15 cellular contexts compared by ENCODE assay signal in genomic region chr1:160214481-160215140, GRCh38. TPM values are rescaled to one million over a fixed set of nuclear protein-coding genes. Genes with fewer than 3 reads are reported as not detected.
DNase-seq lines count a peak whose midpoint lies in the region; ATAC-seq and TF ChIP-seq lines count a peak whose summit lies in the region.
"Had no signal": no experiment of that assay in that cellular context is flagged by ENCODE, and none has a peak within 500 bp of the region (broad histone marks: within the 10 kb centered on the region; RNA-seq: fewer than 3 reads in every experiment).

No MANE protein-coding gene starts in this region.

- DNase-seq in activated CD8-positive, alpha-beta T cell treated with anti-CD3 and anti-CD28 coated beads for 36 hours: no peak
- DNase-seq in activated CD8-positive, alpha-beta T cell treated with anti-CD3 and anti-CD28 coated beads, Interleukin-2, amount 10 ng/mL, durations not matched to agents 7 days and 5 days: no peak
- DNase-seq in WTC11 (ENCODE audit: low spot score): no peak
- DNase-seq in stimulated activated effector memory CD8-positive, alpha-beta T cell treated with anti-CD3 and anti-CD28 coated beads, Interleukin-12 subunit alpha, Interleukin-12 subunit beta, amount 100 ng/mL, for 72 hours (ENCODE audit: low spot score in 2 of 2): no peak
- DNase-seq in activated effector memory CD4-positive, alpha-beta T cell treated with anti-CD3 and anti-CD28 coated beads, Interleukin-2, amount 50 U/mL, for 16 hours: no peak
- no peak for DNase-seq in activated CD4-positive, alpha-beta T cell treated with anti-CD3 and anti-CD28 coated beads, Interleukin-2, amount 50 U/mL, for 4 hours
- DNase-seq: activated CD4-positive, alpha-beta T cell treated with anti-CD3 and anti-CD28 coated beads, Interleukin-2, amount 50 U/mL, for 1 hour; activated gamma-delta T cell treated with Interleukin-2 at 50 U/mL for 16 hours; body of pancreas; MM.1S; trophoblast cell had no signal

- H3K9me3 Mint-ChIP-seq in activated CD8-positive, alpha-beta T cell treated with anti-CD3 and anti-CD28 coated beads for 36 hours: no peaks in the 10 kb centered on the region
- no peaks in the 10 kb centered on the region for H3K9me3 Mint-ChIP-seq in activated CD8-positive, alpha-beta T cell treated with anti-CD3 and anti-CD28 coated beads, Interleukin-2, amount 10 ng/mL, durations not matched to agents 7 days and 5 days (ENCODE audit: insufficient read depth)
- H3K9me3 Mint-ChIP-seq in WTC11: no peaks in the 10 kb centered on the region
- no peaks in the 10 kb centered on the region for H3K9me3 Mint-ChIP-seq in stimulated activated effector memory CD8-positive, alpha-beta T cell treated with anti-CD3 and anti-CD28 coated beads, Interleukin-12 subunit alpha, Interleukin-12 subunit beta, amount 100 ng/mL, for 72 hours

- intact Hi-C loops in activated CD8-positive, alpha-beta T cell treated with anti-CD3 and anti-CD28 coated beads for 36 hours (cut with micrococcal nuclease): no loop called here

- H3K4me1 Mint-ChIP-seq in activated CD8-positive, alpha-beta T cell treated with anti-CD3 and anti-CD28 coated beads for 36 hours (ENCODE audit: low read depth): peaks cover 8% of the 10 kb centered on the region
- peaks cover 3% of the 10 kb centered on the region for H3K4me1 Mint-ChIP-seq in activated CD8-positive, alpha-beta T cell treated with anti-CD3 and anti-CD28 coated beads, Interleukin-2, amount 10 ng/mL, durations not matched to agents 7 days and 5 days (ENCODE audit: low read depth)
- peaks cover 23% of the 10 kb centered on the region for H3K4me1 Mint-ChIP-seq in WTC11
- peaks cover 13% of the 10 kb centered on the region for H3K4me1 Mint-ChIP-seq in stimulated activated effector memory CD8-positive, alpha-beta T cell treated with anti-CD3 and anti-CD28 coated beads, Interleukin-12 subunit alpha, Interleukin-12 subunit beta, amount 100 ng/mL, for 72 hours

- H3K4me3 Mint-ChIP-seq in activated CD8-positive, alpha-beta T cell treated with anti-CD3 and anti-CD28 coated beads for 36 hours: no peak overlapping the region
- H3K4me3 Mint-ChIP-seq in activated CD8-positive, alpha-beta T cell treated with anti-CD3 and anti-CD28 coated beads, Interleukin-2, amount 10 ng/mL, durations not matched to agents 7 days and 5 days: no peak overlapping the region
- H3K4me3 Mint-ChIP-seq in WTC11: no peak overlapping the region
- H3K4me3 Mint-ChIP-seq in stimulated activated effector memory CD8-positive, alpha-beta T cell treated with anti-CD3 and anti-CD28 coated beads, Interleukin-12 subunit alpha, Interleukin-12 subunit beta, amount 100 ng/mL, for 72 hours: no peak overlapping the region

- peaks cover 35% of the 10 kb centered on the region for H3K36me3 Mint-ChIP-seq in activated CD8-positive, alpha-beta T cell treated with anti-CD3 and anti-CD28 coated beads for 36 hours (ENCODE audit: low read depth)
- H3K36me3 Mint-ChIP-seq in activated CD8-positive, alpha-beta T cell treated with anti-CD3 and anti-CD28 coated beads, Interleukin-2, amount 10 ng/mL, durations not matched to agents 7 days and 5 days (ENCODE audit: low read depth): peaks cover 24% of the 10 kb centered on the region
- peaks cover 68% of the 10 kb centered on the region for H3K36me3 Mint-ChIP-seq in WTC11
- H3K36me3 Mint-ChIP-seq in stimulated activated effector memory CD8-positive, alpha-beta T cell treated with anti-CD3 and anti-CD28 coated beads, Interleukin-12 subunit alpha, Interleukin-12 subunit beta, amount 100 ng/mL, for 72 hours: peaks cover 83% of the 10 kb centered on the region

- TF ChIP-seq CTCF in activated CD8-positive, alpha-beta T cell treated with anti-CD3 and anti-CD28 coated beads for 36 hours (IDR thresholded peaks at IDR 0.05): no peak
- TF ChIP-seq CTCF in WTC11 (IDR thresholded peaks at IDR 0.05): no peak

- POLR2A ChIA-PET in activated CD8-positive, alpha-beta T cell treated with anti-CD3 and anti-CD28 coated beads for 36 hours (lab: Charles Lee): no interaction called here
- POLR2A ChIA-PET in activated CD8-positive, alpha-beta T cell treated with anti-CD3 and anti-CD28 coated beads, Interleukin-2, amount 10 ng/mL, durations not matched to agents 7 days and 5 days (lab: Charles Lee): no interaction called here
- POLR2A ChIA-PET in WTC11 (lab: Charles Lee): no interaction called here

- no peaks in the 10 kb centered on the region for H3K27me3 Mint-ChIP-seq in activated CD8-positive, alpha-beta T cell treated with anti-CD3 and anti-CD28 coated beads for 36 hours
- H3K27me3 Mint-ChIP-seq in activated CD8-positive, alpha-beta T cell treated with anti-CD3 and anti-CD28 coated beads, Interleukin-2, amount 10 ng/mL, durations not matched to agents 7 days and 5 days (ENCODE audit: low read depth): no peaks in the 10 kb centered on the region
- H3K27me3 Mint-ChIP-seq in WTC11 (ENCODE audit: low read depth): no peaks in the 10 kb centered on the region

- CTCF ChIA-PET in activated CD8-positive, alpha-beta T cell treated with anti-CD3 and anti-CD28 coated beads for 36 hours (lab: Charles Lee): interaction anchor here (1.5 kb wide), 1 partner anchor 21 kb away, joined by 4 read pairs; no protein-coding TSS in a partner anchor
- CTCF ChIA-PET in activated CD8-positive, alpha-beta T cell treated with anti-CD3 and anti-CD28 coated beads, Interleukin-2, amount 10 ng/mL, durations not matched to agents 7 days and 5 days (lab: Charles Lee): no interaction called here
- CTCF ChIA-PET in WTC11 (lab: Charles Lee): interaction anchor here (1.2 to 1.7 kb wide), 3 partner anchors 21 to 52 kb away, joined by 3 to 14 read pairs (median 6); no protein-coding TSS in a partner anchor

- peak overlapping the region; percentile 53 for H3K27ac Mint-ChIP-seq in activated CD8-positive, alpha-beta T cell treated with anti-CD3 and anti-CD28 coated beads for 36 hours
- H3K27ac Mint-ChIP-seq in activated CD8-positive, alpha-beta T cell treated with anti-CD3 and anti-CD28 coated beads, Interleukin-2, amount 10 ng/mL, durations not matched to agents 7 days and 5 days: no peak overlapping the region
- H3K27ac Mint-ChIP-seq in WTC11: peak overlapping the region; percentile 58; the same call in 1 of the 2 replicates
- H3K27ac Mint-ChIP-seq in stimulated activated effector memory CD8-positive, alpha-beta T cell treated with anti-CD3 and anti-CD28 coated beads, Interleukin-12 subunit alpha, Interleukin-12 subunit beta, amount 100 ng/mL, for 72 hours: peak overlapping the region; percentile 55

- ATAC-seq in activated CD8-positive, alpha-beta T cell treated with anti-CD3 and anti-CD28 coated beads for 36 hours: no peak
- ATAC-seq in activated CD8-positive, alpha-beta T cell treated with anti-CD3 and anti-CD28 coated beads, Interleukin-2, amount 10 ng/mL, durations not matched to agents 7 days and 5 days: no peak
- no peak for ATAC-seq in WTC11
- ATAC-seq in esophagus mucosa: peak; percentile 81
- ATAC-seq in stimulated activated effector memory CD8-positive, alpha-beta T cell treated with anti-CD3 and anti-CD28 coated beads, Interleukin-12 subunit alpha, Interleukin-12 subunit beta, amount 100 ng/mL, for 72 hours: no peak
- ATAC-seq in GM21723 (IDR thresholded peaks at IDR 0.05; ENCODE audit: unreplicated experiment): no peak
- ATAC-seq: body of pancreas, Right ventricle myocardium inferior had no signal

TF ChIP-seq in WTC11, 78 proteins besides CTCF, POLR2A, EP300 and RAD21:
- TF ChIP-seq ZNF671 (CRISPR knock-in tag; IDR thresholded peaks at IDR 0.05) (no peak), USF1 (CRISPR knock-in tag; IDR thresholded peaks at IDR 0.05) (no peak)

RNA-seq across cellular contexts. Expression of gene PEA15, which starts 9.4 kb away (rescaled TPM):
- total RNA-seq in activated CD8-positive, alpha-beta T cell treated with anti-CD3 and anti-CD28 coated beads for 36 hours: 10 to 100 TPM; 31.8 to 34.1 TPM
- total RNA-seq in activated CD8-positive, alpha-beta T cell treated with anti-CD3 and anti-CD28 coated beads, Interleukin-2, amount 10 ng/mL, durations not matched to agents 7 days and 5 days: 10 to 100 TPM; 27.3 to 35.2 TPM
- 43.6 to 56.3 TPM (median 46.9 TPM) in 3 replicates for total RNA-seq in WTC11 (2021)
- 107 TPM for total RNA-seq in esophagus mucosa

RNA-seq across cellular contexts. Expression of gene CASQ1, which starts 24.2 kb away (rescaled TPM):
- not detected for total RNA-seq in activated CD8-positive, alpha-beta T cell treated with anti-CD3 and anti-CD28 coated beads for 36 hours
- not detected for total RNA-seq in activated CD8-positive, alpha-beta T cell treated with anti-CD3 and anti-CD28 coated beads, Interleukin-2, amount 10 ng/mL, durations not matched to agents 7 days and 5 days
- 0.46 to 0.50 TPM (median 0.48 TPM) in 3 replicates for total RNA-seq in WTC11 (2021)
- 0.28 TPM for total RNA-seq in esophagus mucosa
- total RNA-seq: body of pancreas, glomerular endothelial cell had no signal

RNA-seq across cellular contexts. Expression of gene DCAF8, which starts 47.7 kb away (rescaled TPM):
- total RNA-seq in activated CD8-positive, alpha-beta T cell treated with anti-CD3 and anti-CD28 coated beads for 36 hours: 100 to 1,000 TPM; 116 TPM
- 10 to 100 TPM; 81.9 to 85.9 TPM for total RNA-seq in activated CD8-positive, alpha-beta T cell treated with anti-CD3 and anti-CD28 coated beads, Interleukin-2, amount 10 ng/mL, durations not matched to agents 7 days and 5 days
- total RNA-seq in WTC11 (2021) (121 to 143 TPM (median 128 TPM) in 3 replicates), esophagus mucosa (46.8 TPM)
